1 cellular context compared by ENCODE assay signal in genomic region chr3:4850211-4850927, GRCh38.
TF ChIP-seq lines count a peak whose summit lies in the region.

No MANE protein-coding gene starts in this region.

TF ChIP-seq in GM12878, 131 proteins besides CTCF, POLR2A, EP300 and RAD21 (continued from another document and continues in another):
- TF ChIP-seq, protein P1, sequence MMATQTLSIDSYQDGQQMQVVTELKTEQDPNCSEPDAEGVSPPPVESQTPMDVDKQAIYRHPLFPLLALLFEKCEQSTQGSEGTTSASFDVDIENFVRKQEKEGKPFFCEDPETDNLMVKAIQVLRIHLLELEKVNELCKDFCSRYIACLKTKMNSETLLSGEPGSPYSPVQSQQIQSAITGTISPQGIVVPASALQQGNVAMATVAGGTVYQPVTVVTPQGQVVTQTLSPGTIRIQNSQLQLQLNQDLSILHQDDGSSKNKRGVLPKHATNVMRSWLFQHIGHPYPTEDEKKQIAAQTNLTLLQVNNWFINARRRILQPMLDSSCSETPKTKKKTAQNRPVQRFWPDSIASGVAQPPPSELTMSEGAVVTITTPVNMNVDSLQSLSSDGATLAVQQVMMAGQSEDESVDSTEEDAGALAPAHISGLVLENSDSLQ (IDR thresholded peaks at IDR 0.05): peak; percentile 96
- 0 out of 2 replicates have a peak, but pooled peaks have one; percentile 59 for TF ChIP-seq MYB (IDR thresholded peaks at IDR 0.05; ENCODE audit: borderline replicate concordance, low read depth, low read length)
- TF ChIP-seq ETV6 (conservative IDR thresholded peaks at IDR 0.05 in 1 of 2, IDR thresholded peaks at IDR 0.05 in 1 of 2; ENCODE audit: borderline replicate concordance in 1 of 2, low read depth in 1 of 2): no peak; a peak in 1 of 4 replicates
- no peak for TF ChIP-seq STAT1 (conservative IDR thresholded peaks at IDR 0.05)
- TF ChIP-seq SUPT20H (IDR thresholded peaks at IDR 0.05; ENCODE audit: borderline replicate concordance, control insufficient read depth, low read depth, low read length): no peak
- TF ChIP-seq, protein P2, sequence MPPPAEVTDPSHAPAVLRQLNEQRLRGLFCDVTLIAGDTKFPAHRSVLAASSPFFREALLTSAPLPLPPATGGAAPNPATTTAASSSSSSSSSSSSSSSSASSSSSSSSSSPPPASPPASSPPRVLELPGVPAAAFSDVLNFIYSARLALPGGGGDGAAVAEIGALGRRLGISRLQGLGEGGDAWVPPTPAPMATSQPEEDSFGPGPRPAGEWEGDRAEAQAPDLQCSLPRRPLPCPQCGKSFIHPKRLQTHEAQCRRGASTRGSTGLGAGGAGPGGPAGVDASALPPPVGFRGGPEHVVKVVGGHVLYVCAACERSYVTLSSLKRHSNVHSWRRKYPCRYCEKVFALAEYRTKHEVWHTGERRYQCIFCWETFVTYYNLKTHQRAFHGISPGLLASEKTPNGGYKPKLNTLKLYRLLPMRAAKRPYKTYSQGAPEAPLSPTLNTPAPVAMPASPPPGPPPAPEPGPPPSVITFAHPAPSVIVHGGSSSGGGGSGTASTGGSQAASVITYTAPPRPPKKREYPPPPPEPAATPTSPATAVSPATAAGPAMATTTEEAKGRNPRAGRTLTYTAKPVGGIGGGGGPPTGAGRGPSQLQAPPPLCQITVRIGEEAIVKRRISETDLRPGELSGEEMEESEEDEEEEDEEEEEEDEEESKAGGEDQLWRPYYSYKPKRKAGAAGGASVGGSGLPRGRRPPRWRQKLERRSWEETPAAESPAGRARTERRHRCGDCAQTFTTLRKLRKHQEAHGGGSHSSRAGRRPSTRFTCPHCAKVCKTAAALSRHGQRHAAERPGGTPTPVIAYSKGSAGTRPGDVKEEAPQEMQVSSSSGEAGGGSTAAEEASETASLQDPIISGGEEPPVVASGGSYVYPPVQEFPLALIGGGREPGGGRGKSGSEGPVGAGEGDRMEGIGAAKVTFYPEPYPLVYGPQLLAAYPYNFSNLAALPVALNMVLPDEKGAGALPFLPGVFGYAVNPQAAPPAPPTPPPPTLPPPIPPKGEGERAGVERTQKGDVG (CRISPR knock-in tag; IDR thresholded peaks at IDR 0.05): no peak
- TF ChIP-seq SMAD1 (IDR thresholded peaks at IDR 0.05; ENCODE audit: low read depth, partially characterized antibody): no peak
- no peak for TF ChIP-seq SIN3A (IDR thresholded peaks at IDR 0.05; ENCODE audit: low read depth, low read length)
- TF ChIP-seq ATF7 (IDR thresholded peaks at IDR 0.05; ENCODE audit: low read depth): peak; percentile 88
- TF ChIP-seq ESRRA (IDR thresholded peaks at IDR 0.05; ENCODE audit: low read length): 0 out of 2 replicates have a peak, but pooled peaks have one; percentile 17
- peak; percentile 66 for TF ChIP-seq TCF12 (IDR thresholded peaks at IDR 0.05; ENCODE audit: low read depth, low read length)
- TF ChIP-seq E2F8 (IDR thresholded peaks at IDR 0.05; ENCODE audit: low read depth, partially characterized antibody): peak; percentile 64
- TF ChIP-seq TCF3 (IDR thresholded peaks at IDR 0.05; ENCODE audit: borderline replicate concordance, insufficient read depth, low read depth, low read length): peak; percentile 89; the same call in 1 of the 2 replicates
- no peak for TF ChIP-seq SUZ12 (IDR thresholded peaks at IDR 0.05; ENCODE audit: unreplicated experiment)
- peak; percentile 98 for TF ChIP-seq JUNB (IDR thresholded peaks at IDR 0.05)
- peak; percentile 84 for TF ChIP-seq MEF2A (IDR thresholded peaks at IDR 0.05; ENCODE audit: insufficient read depth, low read depth, low read length)
- TF ChIP-seq NBN (IDR thresholded peaks at IDR 0.05): no peak
- 0 out of 2 replicates have a peak, but pooled peaks have one; percentile 42 for TF ChIP-seq STAT3 (IDR thresholded peaks at IDR 0.05; ENCODE audit: low read depth, low read length)
- TF ChIP-seq, protein P3, sequence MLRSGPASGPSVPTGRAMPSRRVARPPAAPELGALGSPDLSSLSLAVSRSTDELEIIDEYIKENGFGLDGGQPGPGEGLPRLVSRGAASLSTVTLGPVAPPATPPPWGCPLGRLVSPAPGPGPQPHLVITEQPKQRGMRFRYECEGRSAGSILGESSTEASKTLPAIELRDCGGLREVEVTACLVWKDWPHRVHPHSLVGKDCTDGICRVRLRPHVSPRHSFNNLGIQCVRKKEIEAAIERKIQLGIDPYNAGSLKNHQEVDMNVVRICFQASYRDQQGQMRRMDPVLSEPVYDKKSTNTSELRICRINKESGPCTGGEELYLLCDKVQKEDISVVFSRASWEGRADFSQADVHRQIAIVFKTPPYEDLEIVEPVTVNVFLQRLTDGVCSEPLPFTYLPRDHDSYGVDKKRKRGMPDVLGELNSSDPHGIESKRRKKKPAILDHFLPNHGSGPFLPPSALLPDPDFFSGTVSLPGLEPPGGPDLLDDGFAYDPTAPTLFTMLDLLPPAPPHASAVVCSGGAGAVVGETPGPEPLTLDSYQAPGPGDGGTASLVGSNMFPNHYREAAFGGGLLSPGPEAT (IDR thresholded peaks at IDR 0.05; ENCODE audit: low read depth): peak; percentile 100
- TF ChIP-seq NR2F1 (conservative IDR thresholded peaks at IDR 0.05): peak; percentile 81
- TF ChIP-seq ZNF24 (IDR thresholded peaks at IDR 0.05): peak; percentile 60; the same call in 1 of the 2 replicates
- TF ChIP-seq RUNX3 (IDR thresholded peaks at IDR 0.05; ENCODE audit: low read length): peak; percentile 100
- TF ChIP-seq CREB1 (IDR thresholded peaks at IDR 0.05; ENCODE audit: low read depth): peak; percentile 83
- 0 out of 2 replicates have a peak, but pooled peaks have one; percentile 42 for TF ChIP-seq TAF1 (IDR thresholded peaks at IDR 0.05; ENCODE audit: borderline replicate concordance, low read depth, low read length)
- no peak for TF ChIP-seq SPI1 (IDR thresholded peaks at IDR 0.05; ENCODE audit: borderline replicate concordance, insufficient read depth, low read depth, low read length)
- no peak for TF ChIP-seq FOS (IDR thresholded peaks at IDR 0.05; ENCODE audit: borderline replicate concordance, extremely low read depth, insufficient read length)
- TF ChIP-seq, protein P4, sequence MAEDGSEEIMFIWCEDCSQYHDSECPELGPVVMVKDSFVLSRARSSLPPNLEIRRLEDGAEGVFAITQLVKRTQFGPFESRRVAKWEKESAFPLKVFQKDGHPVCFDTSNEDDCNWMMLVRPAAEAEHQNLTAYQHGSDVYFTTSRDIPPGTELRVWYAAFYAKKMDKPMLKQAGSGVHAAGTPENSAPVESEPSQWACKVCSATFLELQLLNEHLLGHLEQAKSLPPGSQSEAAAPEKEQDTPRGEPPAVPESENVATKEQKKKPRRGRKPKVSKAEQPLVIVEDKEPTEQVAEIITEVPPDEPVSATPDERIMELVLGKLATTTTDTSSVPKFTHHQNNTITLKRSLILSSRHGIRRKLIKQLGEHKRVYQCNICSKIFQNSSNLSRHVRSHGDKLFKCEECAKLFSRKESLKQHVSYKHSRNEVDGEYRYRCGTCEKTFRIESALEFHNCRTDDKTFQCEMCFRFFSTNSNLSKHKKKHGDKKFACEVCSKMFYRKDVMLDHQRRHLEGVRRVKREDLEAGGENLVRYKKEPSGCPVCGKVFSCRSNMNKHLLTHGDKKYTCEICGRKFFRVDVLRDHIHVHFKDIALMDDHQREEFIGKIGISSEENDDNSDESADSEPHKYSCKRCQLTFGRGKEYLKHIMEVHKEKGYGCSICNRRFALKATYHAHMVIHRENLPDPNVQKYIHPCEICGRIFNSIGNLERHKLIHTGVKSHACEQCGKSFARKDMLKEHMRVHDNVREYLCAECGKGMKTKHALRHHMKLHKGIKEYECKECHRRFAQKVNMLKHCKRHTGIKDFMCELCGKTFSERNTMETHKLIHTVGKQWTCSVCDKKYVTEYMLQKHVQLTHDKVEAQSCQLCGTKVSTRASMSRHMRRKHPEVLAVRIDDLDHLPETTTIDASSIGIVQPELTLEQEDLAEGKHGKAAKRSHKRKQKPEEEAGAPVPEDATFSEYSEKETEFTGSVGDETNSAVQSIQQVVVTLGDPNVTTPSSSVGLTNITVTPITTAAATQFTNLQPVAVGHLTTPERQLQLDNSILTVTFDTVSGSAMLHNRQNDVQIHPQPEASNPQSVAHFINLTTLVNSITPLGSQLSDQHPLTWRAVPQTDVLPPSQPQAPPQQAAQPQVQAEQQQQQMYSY (CRISPR knock-in tag; IDR thresholded peaks at IDR 0.05): peak; percentile 8; the same call in 1 of the 2 replicates
- no peak for TF ChIP-seq ZBTB11 (CRISPR knock-in tag; IDR thresholded peaks at IDR 0.05)
- TF ChIP-seq, protein P5, sequence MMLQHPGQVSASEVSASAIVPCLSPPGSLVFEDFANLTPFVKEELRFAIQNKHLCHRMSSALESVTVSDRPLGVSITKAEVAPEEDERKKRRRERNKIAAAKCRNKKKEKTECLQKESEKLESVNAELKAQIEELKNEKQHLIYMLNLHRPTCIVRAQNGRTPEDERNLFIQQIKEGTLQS (IDR thresholded peaks at IDR 0.05; ENCODE audit: borderline replicate concordance, extremely low read depth, low read depth, low read length): no peak
- TF ChIP-seq YBX1 (IDR thresholded peaks at IDR 0.05): no peak
- TF ChIP-seq HCFC1 (IDR thresholded peaks at IDR 0.05; ENCODE audit: low read length): no peak
- TF ChIP-seq SRF (IDR thresholded peaks at IDR 0.05; ENCODE audit: low read depth in 2 of 2, low read length in 2 of 2): 0 out of 4 replicates have a peak, but pooled peaks of 1 of the 2 experiments have one; percentile 48
- TF ChIP-seq BACH1 (IDR thresholded peaks at IDR 0.05; ENCODE audit: borderline replicate concordance): peak; percentile 94; the same call in 1 of the 2 replicates
- TF ChIP-seq, protein P6, sequence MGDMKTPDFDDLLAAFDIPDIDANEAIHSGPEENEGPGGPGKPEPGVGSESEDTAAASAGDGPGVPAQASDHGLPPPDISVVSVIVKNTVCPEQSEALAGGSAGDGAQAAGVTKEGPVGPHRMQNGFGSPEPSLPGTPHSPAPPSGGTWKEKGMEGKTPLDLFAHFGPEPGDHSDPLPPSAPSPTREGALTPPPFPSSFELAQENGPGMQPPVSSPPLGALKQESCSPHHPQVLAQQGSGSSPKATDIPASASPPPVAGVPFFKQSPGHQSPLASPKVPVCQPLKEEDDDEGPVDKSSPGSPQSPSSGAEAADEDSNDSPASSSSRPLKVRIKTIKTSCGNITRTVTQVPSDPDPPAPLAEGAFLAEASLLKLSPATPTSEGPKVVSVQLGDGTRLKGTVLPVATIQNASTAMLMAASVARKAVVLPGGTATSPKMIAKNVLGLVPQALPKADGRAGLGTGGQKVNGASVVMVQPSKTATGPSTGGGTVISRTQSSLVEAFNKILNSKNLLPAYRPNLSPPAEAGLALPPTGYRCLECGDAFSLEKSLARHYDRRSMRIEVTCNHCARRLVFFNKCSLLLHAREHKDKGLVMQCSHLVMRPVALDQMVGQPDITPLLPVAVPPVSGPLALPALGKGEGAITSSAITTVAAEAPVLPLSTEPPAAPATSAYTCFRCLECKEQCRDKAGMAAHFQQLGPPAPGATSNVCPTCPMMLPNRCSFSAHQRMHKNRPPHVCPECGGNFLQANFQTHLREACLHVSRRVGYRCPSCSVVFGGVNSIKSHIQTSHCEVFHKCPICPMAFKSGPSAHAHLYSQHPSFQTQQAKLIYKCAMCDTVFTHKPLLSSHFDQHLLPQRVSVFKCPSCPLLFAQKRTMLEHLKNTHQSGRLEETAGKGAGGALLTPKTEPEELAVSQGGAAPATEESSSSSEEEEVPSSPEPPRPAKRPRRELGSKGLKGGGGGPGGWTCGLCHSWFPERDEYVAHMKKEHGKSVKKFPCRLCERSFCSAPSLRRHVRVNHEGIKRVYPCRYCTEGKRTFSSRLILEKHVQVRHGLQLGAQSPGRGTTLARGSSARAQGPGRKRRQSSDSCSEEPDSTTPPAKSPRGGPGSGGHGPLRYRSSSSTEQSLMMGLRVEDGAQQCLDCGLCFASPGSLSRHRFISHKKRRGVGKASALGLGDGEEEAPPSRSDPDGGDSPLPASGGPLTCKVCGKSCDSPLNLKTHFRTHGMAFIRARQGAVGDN (IDR thresholded peaks at IDR 0.05): peak; percentile 80
- peak; percentile 77; the same call in 1 of the 2 replicates for TF ChIP-seq TBL1XR1 (IDR thresholded peaks at IDR 0.05; ENCODE audit: low read depth, low read length)
